9 cellular contexts compared by ENCODE assay signal in the genomic region with DNA sequence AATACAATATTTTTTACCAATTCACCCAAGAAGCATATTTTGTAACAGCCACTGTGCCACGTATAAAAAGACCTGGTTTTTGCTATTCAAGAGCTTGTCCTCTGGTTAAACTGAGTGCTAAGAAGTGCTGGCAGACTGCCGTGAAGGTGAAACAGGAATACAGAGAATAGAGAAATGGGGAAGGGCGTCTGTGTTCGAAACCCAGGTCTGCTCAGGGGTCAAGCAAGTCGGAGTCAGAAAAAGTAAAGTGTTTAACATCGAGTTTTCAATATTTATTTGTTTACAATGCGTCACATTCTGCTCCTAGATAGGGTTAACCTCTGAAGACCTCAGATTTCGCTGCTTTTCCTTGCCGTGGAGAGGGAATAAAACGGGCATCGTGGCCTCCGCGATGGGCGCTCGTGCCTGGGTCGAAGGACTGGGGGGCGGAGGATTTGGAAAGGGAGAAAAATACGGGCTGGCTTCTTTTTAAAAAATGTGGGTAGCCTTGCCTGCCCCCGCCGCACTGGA. TPM values are rescaled to one million over a fixed set of nuclear protein-coding genes. Genes with fewer than 3 reads are reported as not detected.
DNase-seq lines count a peak whose midpoint lies in the region; ATAC-seq and TF ChIP-seq lines count a peak whose summit lies in the region.
"Had no signal": no experiment of that assay in that cellular context is flagged by ENCODE, and none has a peak within 500 bp of the region (broad histone marks: within the 10 kb centered on the region; RNA-seq: fewer than 3 reads in every experiment).

No MANE protein-coding gene starts in this region.

- ATAC-seq in activated CD8-positive, alpha-beta T cell treated with anti-CD3 and anti-CD28 coated beads for 36 hours = no peak
- ATAC-seq in HG02870 (IDR thresholded peaks at IDR 0.05; ENCODE audit: unreplicated experiment) = no peak

- H3K9ac ChIP-seq in iPS-20b (ENCODE audit: low read depth, low read length) (peak overlapping the region; percentile 68; the same call in 1 of the 2 replicates), subcutaneous abdominal adipose tissue (ENCODE audit: low read length in 5 of 5) (peak overlapping the region in 1 of 5 donors; percentile 51)

- intact Hi-C loops in activated CD4-positive, alpha-beta T cell treated with anti-CD3 and anti-CD28 coated beads, Interleukin-2, amount 10 ng/mL, durations not matched to agents 24 days and 14 days (cut with micrococcal nuclease) = loop anchor here (10.0 kb wide), 1 partner anchor 185 kb away; no protein-coding TSS in a partner anchor
- intact Hi-C loops in activated CD8-positive, alpha-beta T cell treated with anti-CD3 and anti-CD28 coated beads for 36 hours (cut with micrococcal nuclease) = no loop called here

- H3K9me3 ChIP-seq in iPS-20b (ENCODE audit: insufficient read depth, low read depth, low read length) (peaks cover 7% of the 10 kb centered on the region; the same call in 1 of the 2 replicates), subcutaneous abdominal adipose tissue (ENCODE audit: control insufficient read depth in 5 of 5, low read length in 5 of 5) (peaks cover 0 to 4% (median 0%) of the 10 kb centered on the region in 5 donors)

- POLR2A ChIA-PET in activated CD8-positive, alpha-beta T cell treated with anti-CD3 and anti-CD28 coated beads for 36 hours (lab: Charles Lee) = interaction anchor here (0.7 kb wide), 1 partner anchor 26 kb away, joined by 4 read pairs; no protein-coding TSS in a partner anchor

- peak overlapping the region; percentile 75 for H3K4me3 ChIP-seq in iPS-20b (ENCODE audit: low read length)
- peak overlapping the region; percentile 48 to 67 (median 61) for H3K4me3 ChIP-seq in subcutaneous abdominal adipose tissue (ENCODE audit: low read depth in 1 of 5, low read length in 5 of 5)

- CTCF ChIA-PET in activated CD8-positive, alpha-beta T cell treated with anti-CD3 and anti-CD28 coated beads for 36 hours (lab: Charles Lee) = no interaction called here

- peaks cover 19% of the 10 kb centered on the region for H3K4me1 Mint-ChIP-seq in activated CD4-positive, alpha-beta T cell treated with anti-CD3 and anti-CD28 coated beads, Interleukin-2, amount 10 ng/mL, durations not matched to agents 24 days and 14 days
- peaks cover 49% of the 10 kb centered on the region for H3K4me1 Mint-ChIP-seq in activated CD8-positive, alpha-beta T cell treated with anti-CD3 and anti-CD28 coated beads for 36 hours (ENCODE audit: low read depth)

- peaks cover 53% of the 10 kb centered on the region for H3K27me3 ChIP-seq in iPS-20b (ENCODE audit: insufficient read depth, low read length)
- H3K27me3 ChIP-seq in subcutaneous abdominal adipose tissue (ENCODE audit: control insufficient read depth in 5 of 5, insufficient read depth in 4 of 5, low read length in 5 of 5) = peaks cover 0 to 15% (median 3%) of the 10 kb centered on the region in 5 donors

- H3K36me3 Mint-ChIP-seq in activated CD4-positive, alpha-beta T cell treated with anti-CD3 and anti-CD28 coated beads, Interleukin-2, amount 10 ng/mL, durations not matched to agents 24 days and 14 days (ENCODE audit: low read depth) = no peaks in the 10 kb centered on the region
- H3K36me3 Mint-ChIP-seq in activated CD8-positive, alpha-beta T cell treated with anti-CD3 and anti-CD28 coated beads for 36 hours (ENCODE audit: low read depth) = peaks cover 3% of the 10 kb centered on the region

- no peaks in the 10 kb centered on the region for H3K36me3 ChIP-seq in iPS-20b (ENCODE audit: insufficient read depth, low read depth, low read length)
- no peaks in the 10 kb centered on the region for H3K36me3 ChIP-seq in subcutaneous abdominal adipose tissue (ENCODE audit: control insufficient read depth in 5 of 5, insufficient read depth in 5 of 5, low read length in 5 of 5)

- peaks cover 43% of the 10 kb centered on the region for H3K27me3 Mint-ChIP-seq in activated CD4-positive, alpha-beta T cell treated with anti-CD3 and anti-CD28 coated beads, Interleukin-2, amount 10 ng/mL, durations not matched to agents 24 days and 14 days
- peaks cover 25% of the 10 kb centered on the region for H3K27me3 Mint-ChIP-seq in activated CD8-positive, alpha-beta T cell treated with anti-CD3 and anti-CD28 coated beads for 36 hours

- H3K4me1 ChIP-seq in iPS-20b (ENCODE audit: insufficient read depth, low read length) = peaks cover 36% of the 10 kb centered on the region
- H3K4me1 ChIP-seq in subcutaneous abdominal adipose tissue (ENCODE audit: control insufficient read depth in 5 of 5, insufficient read depth in 5 of 5, low read length in 5 of 5) = peaks cover 0 to 30% (median 20%) of the 10 kb centered on the region in 5 donors

- no peak overlapping the region for H3K27ac Mint-ChIP-seq in activated CD4-positive, alpha-beta T cell treated with anti-CD3 and anti-CD28 coated beads, Interleukin-2, amount 10 ng/mL, durations not matched to agents 24 days and 14 days
- H3K27ac Mint-ChIP-seq in activated CD8-positive, alpha-beta T cell treated with anti-CD3 and anti-CD28 coated beads for 36 hours = peak overlapping the region; percentile 59

- no peak for TF ChIP-seq CTCF in activated CD8-positive, alpha-beta T cell treated with anti-CD3 and anti-CD28 coated beads for 36 hours (IDR thresholded peaks at IDR 0.05)

- no peak for DNase-seq in activated CD4-positive, alpha-beta T cell treated with anti-CD3 and anti-CD28 coated beads, Interleukin-2, amount 10 ng/mL, durations not matched to agents 24 days and 14 days
- DNase-seq in activated CD4-positive, alpha-beta T cell treated with anti-CD3 and anti-CD28 coated beads, Interleukin-2, amount 50 U/mL, for 1 hour = no peak
- DNase-seq in activated CD8-positive, alpha-beta T cell treated with anti-CD3 and anti-CD28 coated beads for 36 hours = no peak
- DNase-seq in NCI-H1436 treated with DMSO at 0.1 percent for 48 hours (lab: John Stamatoyannopoulos, UW) = no peak
- no peak for DNase-seq in NOMO-1 treated with DMSO at 0.1 percent for 48 hours (lab: John Stamatoyannopoulos, UW; ENCODE audit: unreplicated experiment)
- DNase-seq: activated CD8-positive, alpha-beta memory T cell treated with anti-CD3 and anti-CD28 coated beads, Interleukin-2, amount 50 U/mL, for 4 hours had no signal

- H3K9me3 Mint-ChIP-seq in activated CD4-positive, alpha-beta T cell treated with anti-CD3 and anti-CD28 coated beads, Interleukin-2, amount 10 ng/mL, durations not matched to agents 24 days and 14 days = peaks cover 5% of the 10 kb centered on the region
- peaks cover 4% of the 10 kb centered on the region for H3K9me3 Mint-ChIP-seq in activated CD8-positive, alpha-beta T cell treated with anti-CD3 and anti-CD28 coated beads for 36 hours

- no peak overlapping the region for H3K27ac ChIP-seq in iPS-20b (ENCODE audit: low read length)
- no peak overlapping the region for H3K27ac ChIP-seq in subcutaneous abdominal adipose tissue (ENCODE audit: low read depth, low read length)

- H3K4me3 Mint-ChIP-seq in activated CD4-positive, alpha-beta T cell treated with anti-CD3 and anti-CD28 coated beads, Interleukin-2, amount 10 ng/mL, durations not matched to agents 24 days and 14 days = peak overlapping the region; percentile 81
- peak overlapping the region; percentile 73 for H3K4me3 Mint-ChIP-seq in activated CD8-positive, alpha-beta T cell treated with anti-CD3 and anti-CD28 coated beads for 36 hours

RNA-seq across cellular contexts. Expression of a gene that starts 1.2 kb away (rescaled TPM):
- 0.14 TPM in 1 of 2 replicates, not detected in the other for total RNA-seq in activated CD4-positive, alpha-beta T cell treated with anti-CD3 and anti-CD28 coated beads, Interleukin-2, amount 10 ng/mL, durations not matched to agents 24 days and 14 days
- 1 to 10 TPM; 2.5 to 3.2 TPM for total RNA-seq in activated CD8-positive, alpha-beta T cell treated with anti-CD3 and anti-CD28 coated beads for 36 hours
